Comparison of ENCODE assay signal across 1 cellular context in the genomic region with DNA sequence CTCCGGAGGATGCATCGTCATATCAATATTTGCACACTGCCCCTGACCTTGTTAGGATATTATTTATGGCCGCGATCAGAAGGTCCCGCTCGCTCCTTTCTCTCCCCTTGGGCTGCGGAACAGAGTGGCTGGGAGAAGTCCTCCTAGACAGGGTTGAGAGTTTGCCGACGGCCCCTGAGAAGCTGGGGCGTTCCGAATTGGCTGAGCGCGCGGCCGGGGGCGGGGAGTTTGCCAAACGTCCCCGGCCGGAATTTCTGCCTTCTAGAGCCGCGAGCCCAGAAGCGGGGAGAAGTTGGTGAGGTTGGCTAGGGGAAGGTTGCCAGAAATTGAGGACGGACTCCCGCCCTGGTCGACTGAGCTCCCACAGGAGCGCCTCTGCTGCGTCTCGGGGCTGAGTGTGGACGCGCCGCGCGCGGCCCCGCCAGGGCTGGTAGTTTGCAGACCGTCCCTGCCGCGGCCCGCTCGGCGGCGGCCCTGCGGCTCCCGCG.
TF ChIP-seq lines count a peak whose summit lies in the region.

No MANE protein-coding gene starts in this region.

TF ChIP-seq in SK-N-SH, 30 proteins besides CTCF, POLR2A, EP300 and RAD21 (continued from another document):
- TF ChIP-seq, protein P1, sequence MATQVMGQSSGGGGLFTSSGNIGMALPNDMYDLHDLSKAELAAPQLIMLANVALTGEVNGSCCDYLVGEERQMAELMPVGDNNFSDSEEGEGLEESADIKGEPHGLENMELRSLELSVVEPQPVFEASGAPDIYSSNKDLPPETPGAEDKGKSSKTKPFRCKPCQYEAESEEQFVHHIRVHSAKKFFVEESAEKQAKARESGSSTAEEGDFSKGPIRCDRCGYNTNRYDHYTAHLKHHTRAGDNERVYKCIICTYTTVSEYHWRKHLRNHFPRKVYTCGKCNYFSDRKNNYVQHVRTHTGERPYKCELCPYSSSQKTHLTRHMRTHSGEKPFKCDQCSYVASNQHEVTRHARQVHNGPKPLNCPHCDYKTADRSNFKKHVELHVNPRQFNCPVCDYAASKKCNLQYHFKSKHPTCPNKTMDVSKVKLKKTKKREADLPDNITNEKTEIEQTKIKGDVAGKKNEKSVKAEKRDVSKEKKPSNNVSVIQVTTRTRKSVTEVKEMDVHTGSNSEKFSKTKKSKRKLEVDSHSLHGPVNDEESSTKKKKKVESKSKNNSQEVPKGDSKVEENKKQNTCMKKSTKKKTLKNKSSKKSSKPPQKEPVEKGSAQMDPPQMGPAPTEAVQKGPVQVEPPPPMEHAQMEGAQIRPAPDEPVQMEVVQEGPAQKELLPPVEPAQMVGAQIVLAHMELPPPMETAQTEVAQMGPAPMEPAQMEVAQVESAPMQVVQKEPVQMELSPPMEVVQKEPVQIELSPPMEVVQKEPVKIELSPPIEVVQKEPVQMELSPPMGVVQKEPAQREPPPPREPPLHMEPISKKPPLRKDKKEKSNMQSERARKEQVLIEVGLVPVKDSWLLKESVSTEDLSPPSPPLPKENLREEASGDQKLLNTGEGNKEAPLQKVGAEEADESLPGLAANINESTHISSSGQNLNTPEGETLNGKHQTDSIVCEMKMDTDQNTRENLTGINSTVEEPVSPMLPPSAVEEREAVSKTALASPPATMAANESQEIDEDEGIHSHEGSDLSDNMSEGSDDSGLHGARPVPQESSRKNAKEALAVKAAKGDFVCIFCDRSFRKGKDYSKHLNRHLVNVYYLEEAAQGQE (IDR thresholded peaks at IDR 0.05; ENCODE audit: low read depth, low read length): no peak
- TF ChIP-seq TCF12 (IDR thresholded peaks at IDR 0.05) (peak; percentile 35; the same call in 1 of the 2 replicates), NFIC (IDR thresholded peaks at IDR 0.05; ENCODE audit: borderline replicate concordance) (peak; percentile 39; the same call in 1 of the 2 replicates), GATA2 (CRISPR knock-in tag; IDR thresholded peaks at IDR 0.05) (no peak), MEF2A (IDR thresholded peaks at IDR 0.05; ENCODE audit: borderline replicate concordance, low read depth) (no peak), FOXM1 (IDR thresholded peaks at IDR 0.05; ENCODE audit: low read depth) (no peak), ELF1 (IDR thresholded peaks at IDR 0.05) (no peak), FOSL2 (IDR thresholded peaks at IDR 0.05; ENCODE audit: borderline replicate concordance, low read depth) (no peak), RXRA (IDR thresholded peaks at IDR 0.05; ENCODE audit: borderline replicate concordance, low read depth) (no peak), MXI1 (IDR thresholded peaks at IDR 0.05; ENCODE audit: low read depth, low read length) (peak; percentile 56; the same call in 1 of the 2 replicates), YY1 (IDR thresholded peaks at IDR 0.05; ENCODE audit: low read depth) (0 out of 2 replicates have a peak, but pooled peaks have one; percentile 41), JUND (IDR thresholded peaks at IDR 0.05) (no peak), CHD2 (IDR thresholded peaks at IDR 0.05; ENCODE audit: low read length, partially characterized antibody) (no peak), NRF1 (IDR thresholded peaks at IDR 0.05; ENCODE audit: low read depth, low read length) (no peak), RCOR1 (IDR thresholded peaks at IDR 0.05; ENCODE audit: low read length) (no peak), EZH2phosphoT487 (IDR thresholded peaks at IDR 0.05; ENCODE audit: borderline replicate concordance, low read depth) (no peak), RFX5 (IDR thresholded peaks at IDR 0.05; ENCODE audit: low read length) (no peak), SMC3 (IDR thresholded peaks at IDR 0.05; ENCODE audit: low read depth, low read length) (peak; percentile 12; the same call in 1 of the 2 replicates)
- TF ChIP-seq, protein P2, sequence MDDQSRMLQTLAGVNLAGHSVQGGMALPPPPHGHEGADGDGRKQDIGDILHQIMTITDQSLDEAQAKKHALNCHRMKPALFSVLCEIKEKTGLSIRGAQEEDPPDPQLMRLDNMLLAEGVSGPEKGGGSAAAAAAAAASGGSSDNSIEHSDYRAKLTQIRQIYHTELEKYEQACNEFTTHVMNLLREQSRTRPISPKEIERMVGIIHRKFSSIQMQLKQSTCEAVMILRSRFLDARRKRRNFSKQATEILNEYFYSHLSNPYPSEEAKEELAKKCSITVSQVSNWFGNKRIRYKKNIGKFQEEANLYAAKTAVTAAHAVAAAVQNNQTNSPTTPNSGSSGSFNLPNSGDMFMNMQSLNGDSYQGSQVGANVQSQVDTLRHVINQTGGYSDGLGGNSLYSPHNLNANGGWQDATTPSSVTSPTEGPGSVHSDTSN (IDR thresholded peaks at IDR 0.05): peak; percentile 6; the same call in 1 of the 2 replicates
- TF ChIP-seq, protein P3, sequence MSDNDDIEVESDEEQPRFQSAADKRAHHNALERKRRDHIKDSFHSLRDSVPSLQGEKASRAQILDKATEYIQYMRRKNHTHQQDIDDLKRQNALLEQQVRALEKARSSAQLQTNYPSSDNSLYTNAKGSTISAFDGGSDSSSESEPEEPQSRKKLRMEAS (IDR thresholded peaks at IDR 0.05; ENCODE audit: low read depth): no peak
- TF ChIP-seq, protein P4, sequence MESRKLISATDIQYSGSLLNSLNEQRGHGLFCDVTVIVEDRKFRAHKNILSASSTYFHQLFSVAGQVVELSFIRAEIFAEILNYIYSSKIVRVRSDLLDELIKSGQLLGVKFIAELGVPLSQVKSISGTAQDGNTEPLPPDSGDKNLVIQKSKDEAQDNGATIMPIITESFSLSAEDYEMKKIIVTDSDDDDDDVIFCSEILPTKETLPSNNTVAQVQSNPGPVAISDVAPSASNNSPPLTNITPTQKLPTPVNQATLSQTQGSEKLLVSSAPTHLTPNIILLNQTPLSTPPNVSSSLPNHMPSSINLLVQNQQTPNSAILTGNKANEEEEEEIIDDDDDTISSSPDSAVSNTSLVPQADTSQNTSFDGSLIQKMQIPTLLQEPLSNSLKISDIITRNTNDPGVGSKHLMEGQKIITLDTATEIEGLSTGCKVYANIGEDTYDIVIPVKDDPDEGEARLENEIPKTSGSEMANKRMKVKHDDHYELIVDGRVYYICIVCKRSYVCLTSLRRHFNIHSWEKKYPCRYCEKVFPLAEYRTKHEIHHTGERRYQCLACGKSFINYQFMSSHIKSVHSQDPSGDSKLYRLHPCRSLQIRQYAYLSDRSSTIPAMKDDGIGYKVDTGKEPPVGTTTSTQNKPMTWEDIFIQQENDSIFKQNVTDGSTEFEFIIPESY (IDR thresholded peaks at IDR 0.05; ENCODE audit: borderline replicate concordance, low read depth): no peak
